ENCODE assay signal across 8 cellular contexts in genomic region chr1:67759692-67760029, GRCh38.
DNase-seq lines count a peak whose midpoint lies in the region; ATAC-seq, FAIRE-seq and TF ChIP-seq lines count a peak whose summit lies in the region.

No MANE protein-coding gene starts in this region.

- H3K4me3 ChIP-seq in A549 (no peak overlapping the region), gastroesophageal sphincter (no peak overlapping the region)

- ATAC-seq in A549: peak in 1 of 2 experiments; percentile 25; a peak in 3 of 6 replicates
- ATAC-seq in GM21528 (IDR thresholded peaks at IDR 0.05; ENCODE audit: low FRiP score, unreplicated experiment): peak; percentile 12
- ATAC-seq in HG03469 (IDR thresholded peaks at IDR 0.05; ENCODE audit: unreplicated experiment): peak; percentile 11
- no peak for ATAC-seq in gastroesophageal sphincter
- no peak for ATAC-seq in esophagus mucosa

- peaks cover 44% of the 10 kb centered on the region for H3K4me1 ChIP-seq in A549
- H3K4me1 ChIP-seq in gastroesophageal sphincter: peaks cover 11 to 82% (median 18%) of the 10 kb centered on the region in 3 donors

- TF ChIP-seq EP300 in A549 (IDR thresholded peaks at IDR 0.05) (no peak), gastroesophageal sphincter (IDR thresholded peaks at IDR 0.05) (no peak)

- TF ChIP-seq CTCF in A549 (IDR thresholded peaks at IDR 0.05) (no peak), gastroesophageal sphincter (IDR thresholded peaks at IDR 0.05) (no peak)

- H3K9me3 ChIP-seq in A549 (no peaks in the 10 kb centered on the region), gastroesophageal sphincter (no peaks in the 10 kb centered on the region)

- peak overlapping the region; percentile 60 for H3K4me2 ChIP-seq in A549

- H3K27me3 ChIP-seq in gastroesophageal sphincter: no peaks in the 10 kb centered on the region

- no peaks in the 10 kb centered on the region for H3K36me3 ChIP-seq in gastroesophageal sphincter

- FAIRE-seq in A549 (lab: Jason Lieb, UNC): no peak

- POLR2A ChIA-PET in A549 (lab: Yijun Ruan, JAX): interaction anchor here (0.7 to 2.3 kb wide), 3 partner anchors 8 to 74 kb away, joined by 3 to 15 read pairs (median 5); partner anchors contain the start of gene GADD45A

- CTCF ChIA-PET in A549 (lab: Yijun Ruan, JAX): interaction anchor here (0.8 to 13.3 kb wide), 44 partner anchors 9 to 357 kb away, joined by 3 to 197 read pairs (median 6); partner anchors contain the start of gene GADD45A

- DNase-seq in A549 (ENCODE audit: low read depth in 1 of 2, low spot score in 1 of 2) (no peak), DMS 273 (lab: John Stamatoyannopoulos, UW; ENCODE audit: unreplicated experiment) (no peak), NCI-H345 (lab: John Stamatoyannopoulos, UW) (no peak), RKO (ENCODE audit: low spot score) (no peak)

- H3K27ac ChIP-seq in A549: peak overlapping the region; percentile 68 to 75
- peak overlapping the region in 3 of 4 donors; percentile 25 to 60 (median 47) for H3K27ac ChIP-seq in gastroesophageal sphincter

- no peak for TF ChIP-seq POLR2A in A549 (IDR thresholded peaks at IDR 0.05; ENCODE audit: low read length)
- TF ChIP-seq POLR2A in gastroesophageal sphincter (IDR thresholded peaks at IDR 0.05): no peak

- no peak for TF ChIP-seq RAD21 in A549 (conservative IDR thresholded peaks at IDR 0.05 in 1 of 2, IDR thresholded peaks at IDR 0.05 in 1 of 2)

TF ChIP-seq in A549, 52 proteins besides CTCF, POLR2A, EP300 and RAD21:
- no peak for TF ChIP-seq PHF8 (IDR thresholded peaks at IDR 0.05; ENCODE audit: borderline replicate concordance, low read depth)
- TF ChIP-seq HEYL (CRISPR knock-in tag; IDR thresholded peaks at IDR 0.05): no peak
- TF ChIP-seq BCL3 (IDR thresholded peaks at IDR 0.05): no peak
- no peak for TF ChIP-seq PBX3 (IDR thresholded peaks at IDR 0.05)
- TF ChIP-seq CHD2 (IDR thresholded peaks at IDR 0.05; ENCODE audit: low read length, partially characterized antibody): no peak
- no peak for TF ChIP-seq USF2 (IDR thresholded peaks at IDR 0.05)
- no peak for TF ChIP-seq ATOH8 (CRISPR knock-in tag; IDR thresholded peaks at IDR 0.05; ENCODE audit: low read depth)
- no peak for TF ChIP-seq SMC3 (IDR thresholded peaks at IDR 0.05)
- no peak for TF ChIP-seq CHD4 (IDR thresholded peaks at IDR 0.05; ENCODE audit: borderline replicate concordance)
- TF ChIP-seq KDM5A (IDR thresholded peaks at IDR 0.05): no peak
- no peak for TF ChIP-seq ZFP36 (IDR thresholded peaks at IDR 0.05; ENCODE audit: borderline replicate concordance, partially characterized antibody)

Comparison
In these comparisons a context has a peak if more than half of its experiments do, and no peak if none do; other contexts are left out.
1. ATAC-seq: peak in GM21528 (single experiment) and HG03469 (single experiment); none in gastroesophageal sphincter (single experiment) and esophagus mucosa (single experiment).